Comparison of ENCODE assay signal across 9 cellular contexts in genomic region chrX:63755892-63756291, GRCh38. TPM values are rescaled to one million over a fixed set of nuclear protein-coding genes. Genes with fewer than 3 reads are reported as not detected.
DNase-seq lines count a peak whose midpoint lies in the region; ATAC-seq and TF ChIP-seq lines count a peak whose summit lies in the region.
"Had no signal": no experiment of that assay in that cellular context is flagged by ENCODE, and none has a peak within 500 bp of the region (broad histone marks: within the 10 kb centered on the region; RNA-seq: fewer than 3 reads in every experiment).

No MANE protein-coding gene starts in this region.

- H3K27ac Mint-ChIP-seq in WTC11 (peak overlapping the region; percentile 36; the same call in 1 of the 2 replicates), memory B cell (no peak overlapping the region)

- H3K4me1 Mint-ChIP-seq in WTC11 (peaks cover 43% of the 10 kb centered on the region), memory B cell (peaks cover 14% of the 10 kb centered on the region)

- H3K9me3 Mint-ChIP-seq in WTC11 = no peaks in the 10 kb centered on the region
- no peaks in the 10 kb centered on the region for H3K9me3 Mint-ChIP-seq in memory B cell

- peak overlapping the region; percentile 98; the same call in 1 of the 2 replicates for H3K27ac ChIP-seq in C4-2B

- DNase-seq in WTC11 (ENCODE audit: low spot score) (no peak), memory B cell (ENCODE audit: low spot score in 2 of 2) (no peak), DMS79 (lab: John Stamatoyannopoulos, UW) (no peak), cerebellar cortex (ENCODE audit: low spot score) (no peak), NCI-H2227 treated with DMSO at 0.1 percent for 48 hours (lab: John Stamatoyannopoulos, UW) (no peak)
- DNase-seq: spleen had no signal

- H3K4me3 Mint-ChIP-seq in WTC11 = peak overlapping the region; percentile 94
- H3K4me3 Mint-ChIP-seq in memory B cell = peak overlapping the region; percentile 12

- no peak for TF ChIP-seq CTCF in C4-2B (conservative IDR thresholded peaks at IDR 0.05)
- no peak for TF ChIP-seq CTCF in WTC11 (IDR thresholded peaks at IDR 0.05)

- H3K36me3 Mint-ChIP-seq in WTC11 (no peaks in the 10 kb centered on the region), memory B cell (peaks cover 1% of the 10 kb centered on the region)

- H3K27me3 Mint-ChIP-seq in WTC11 (ENCODE audit: low read depth) (no peaks in the 10 kb centered on the region), memory B cell (no peaks in the 10 kb centered on the region)

- CTCF ChIA-PET in WTC11 (lab: Charles Lee) = interaction anchor here (1.1 kb wide), 1 partner anchor 69 kb away, joined by 4 read pairs; no protein-coding TSS in a partner anchor

- ATAC-seq in HG02623 (IDR thresholded peaks at IDR 0.05; ENCODE audit: unreplicated experiment) = peak; percentile 24
- no peak for ATAC-seq in WTC11
- ATAC-seq in memory B cell (ENCODE audit: low read depth) = no peak
- no peak for ATAC-seq in HG03354 (IDR thresholded peaks at IDR 0.05; ENCODE audit: poor library complexity, severe bottlenecking, unreplicated experiment)

- POLR2A ChIA-PET in WTC11 (lab: Charles Lee) = interaction anchor here (1.5 kb wide), 1 partner anchor 29 kb away, joined by 14 read pairs; the partner anchor contains the start of gene ARHGEF9

TF ChIP-seq in WTC11, 78 proteins besides CTCF, POLR2A, EP300 and RAD21:
- TF ChIP-seq ZNF416 (CRISPR knock-in tag; IDR thresholded peaks at IDR 0.05) (no peak), OVOL2 (CRISPR knock-in tag; IDR thresholded peaks at IDR 0.05; ENCODE audit: borderline replicate concordance) (no peak), MLX (CRISPR knock-in tag; IDR thresholded peaks at IDR 0.05) (no peak), E2F4 (CRISPR knock-in tag; IDR thresholded peaks at IDR 0.05; ENCODE audit: borderline replicate concordance, low read depth) (no peak), TP53 (CRISPR knock-in tag; IDR thresholded peaks at IDR 0.05) (no peak), NR1H2 (CRISPR knock-in tag; IDR thresholded peaks at IDR 0.05) (no peak), FOXJ3 (CRISPR knock-in tag; IDR thresholded peaks at IDR 0.05; ENCODE audit: borderline replicate concordance) (no peak), RELA (CRISPR knock-in tag; IDR thresholded peaks at IDR 0.05; ENCODE audit: borderline replicate concordance) (no peak), FOXK1 (CRISPR knock-in tag; IDR thresholded peaks at IDR 0.05) (no peak), PRRX2 (CRISPR knock-in tag; IDR thresholded peaks at IDR 0.05) (no peak), MYBL2 (CRISPR knock-in tag; IDR thresholded peaks at IDR 0.05) (no peak), NFE2L1 (CRISPR knock-in tag; IDR thresholded peaks at IDR 0.05) (no peak), EMX1 (CRISPR knock-in tag; IDR thresholded peaks at IDR 0.05) (no peak), AFF4 (CRISPR knock-in tag; IDR thresholded peaks at IDR 0.05; ENCODE audit: borderline replicate concordance) (no peak), SOX15 (CRISPR knock-in tag; IDR thresholded peaks at IDR 0.05) (no peak), ZNF423 (CRISPR knock-in tag; IDR thresholded peaks at IDR 0.05) (no peak), HMGA2 (CRISPR knock-in tag; IDR thresholded peaks at IDR 0.05) (no peak)
TF ChIP-seq in WTC11: peak in this region for 0.

RNA-seq across cellular contexts. Expression of gene ARHGEF9, which starts 29.1 kb away (rescaled TPM):
- total RNA-seq in WTC11 (2021) = 31.3 to 32.1 TPM (median 31.7 TPM) in 3 replicates
